Comparison of ENCODE assay signal across 19 cellular contexts in the genomic region with DNA sequence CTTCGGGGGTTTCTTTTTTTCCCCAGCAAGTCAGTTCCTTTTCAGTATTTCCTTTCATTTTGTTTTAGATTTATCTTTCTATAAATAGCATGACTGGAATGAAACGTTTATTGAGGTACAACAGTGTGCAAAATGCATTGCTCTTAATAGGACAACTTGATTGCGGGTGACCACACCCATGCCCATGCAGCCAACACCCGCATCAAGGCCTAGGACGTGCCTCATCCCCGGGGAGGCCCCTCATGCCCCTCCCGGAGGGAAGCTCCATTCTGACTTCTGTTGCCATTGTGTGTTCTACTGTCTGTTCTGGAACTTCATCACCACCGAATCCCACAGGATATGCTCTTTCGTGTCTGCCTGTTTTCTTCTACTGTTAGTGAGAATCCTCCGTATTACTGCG.
"Had no signal": no experiment of that assay in that cellular context is flagged by ENCODE, and none has a peak within 500 bp of the region (broad histone marks: within the 10 kb centered on the region; RNA-seq: fewer than 3 reads in every experiment).

No MANE protein-coding gene starts in this region.

- H3K27ac ChIP-seq: epithelial cell of prostate, esophagus squamous epithelium, gastroesophageal sphincter, parathyroid adenoma, psoas muscle, sigmoid colon, skin epidermis, uterus had no signal

- H3K9me3 ChIP-seq: esophagus squamous epithelium, gastroesophageal sphincter, psoas muscle, sigmoid colon, uterus had no signal

- H3K36me3 ChIP-seq: esophagus squamous epithelium, gastroesophageal sphincter, sigmoid colon, uterus had no signal

- H3K9ac ChIP-seq: parathyroid adenoma had no signal

- H3K79me2 ChIP-seq: parathyroid adenoma had no signal

- H3K27me3 ChIP-seq: uterus had no signal

- H3K4me3 ChIP-seq: esophagus squamous epithelium, gastroesophageal sphincter, lung, psoas muscle, sigmoid colon, skin epidermis, uterus had no signal

- H2AFZ ChIP-seq: parathyroid adenoma had no signal

- DNase-seq: effector memory CD4-positive, alpha-beta T cell; esophagus squamous epithelium; foreskin fibroblast; glutamatergic neuron; left cardiac atrium; left ventricle myocardium superior; mesenchymal stem cell; naive B cell; occipital lobe; psoas muscle; sigmoid colon; stimulated activated CD4-positive, alpha-beta T cell treated with anti-CD3 and anti-CD28 coated beads, Interleukin-12 subunit alpha, Interleukin-12 subunit beta, amount 100 ng/mL, for 4 hours; stimulated activated naive CD4-positive, alpha-beta T cell treated with Interleukin-2 at 50 U/mL for 16 hours; uterus had no signal

- H3K4me1 ChIP-seq: esophagus squamous epithelium, gastroesophageal sphincter, parathyroid adenoma, psoas muscle, sigmoid colon, uterus had no signal
